ENCODE assay signal across 15 cellular contexts in genomic region chr2:159297042-159297707, GRCh38.
"Had no signal": no experiment of that assay in that cellular context is flagged by ENCODE, and none has a peak within 500 bp of the region (broad histone marks: within the 10 kb centered on the region; RNA-seq: fewer than 3 reads in every experiment).

No MANE protein-coding gene starts in this region.

- H3K27ac Mint-ChIP-seq: activated naive CD4-positive, alpha-beta T cell treated with anti-CD3 and anti-CD28 coated beads for 36 hours; activated T-helper 17 cell treated with anti-CD3 and anti-CD28 coated beads, Interleukin-2, amount 50 U/mL, for 72 hours; naive thymus-derived CD4-positive, alpha-beta T cell had no signal

- H3K4me1 Mint-ChIP-seq: activated T-helper 17 cell treated with anti-CD3 and anti-CD28 coated beads, Interleukin-2, amount 50 U/mL, for 72 hours had no signal

- H3K27ac ChIP-seq: adrenal gland, dorsolateral prefrontal cortex, hepatocyte, parathyroid adenoma, thoracic aorta had no signal

- ATAC-seq: activated CD4-positive, CD25-positive, alpha-beta regulatory T cell treated with anti-CD3 and anti-CD28 coated beads, Interleukin-2, amount 50 U/mL, for 24 hours; activated T-helper 17 cell treated with anti-CD3 and anti-CD28 coated beads, Interleukin-2, amount 50 U/mL, for 72 hours; left lobe of liver; naive thymus-derived CD4-positive, alpha-beta T cell had no signal

- H3K4me1 ChIP-seq: adrenal gland, parathyroid adenoma had no signal

- DNase-seq: activated naive CD4-positive, alpha-beta T cell treated with anti-CD3 and anti-CD28 coated beads for 36 hours; adrenal gland; dorsolateral prefrontal cortex; esophagus squamous epithelium; islet precursor cell; mammary epithelial cell; naive thymus-derived CD4-positive, alpha-beta T cell; stimulated activated CD4-positive, alpha-beta T cell treated with anti-CD3 and anti-CD28 coated beads, Interleukin-12 subunit alpha, Interleukin-12 subunit beta, amount 100 ng/mL, for 4 hours; stimulated activated CD4-positive, alpha-beta T cell treated with anti-CD3 and anti-CD28 coated beads, Interleukin-2, amount 100 ng/mL, for 24 hours had no signal

- H3K27me3 ChIP-seq: adrenal gland, dorsolateral prefrontal cortex, esophagus squamous epithelium, hepatocyte had no signal

- H3K36me3 Mint-ChIP-seq: naive thymus-derived CD4-positive, alpha-beta T cell had no signal

- H3K36me3 ChIP-seq: adrenal gland, esophagus squamous epithelium, thoracic aorta had no signal

- H3K4me3 ChIP-seq: adrenal gland, dorsolateral prefrontal cortex, esophagus squamous epithelium, hepatocyte, thoracic aorta had no signal

- H3K9me3 ChIP-seq: adrenal gland, esophagus squamous epithelium, thoracic aorta had no signal

- H3K4me3 Mint-ChIP-seq: activated naive CD4-positive, alpha-beta T cell treated with anti-CD3 and anti-CD28 coated beads for 36 hours; activated T-helper 17 cell treated with anti-CD3 and anti-CD28 coated beads, Interleukin-2, amount 50 U/mL, for 72 hours; naive thymus-derived CD4-positive, alpha-beta T cell had no signal

- H3K9me3 Mint-ChIP-seq: activated naive CD4-positive, alpha-beta T cell treated with anti-CD3 and anti-CD28 coated beads for 36 hours; activated T-helper 17 cell treated with anti-CD3 and anti-CD28 coated beads, Interleukin-2, amount 50 U/mL, for 72 hours had no signal
